8 cellular contexts compared by ENCODE assay signal in the genomic region with DNA sequence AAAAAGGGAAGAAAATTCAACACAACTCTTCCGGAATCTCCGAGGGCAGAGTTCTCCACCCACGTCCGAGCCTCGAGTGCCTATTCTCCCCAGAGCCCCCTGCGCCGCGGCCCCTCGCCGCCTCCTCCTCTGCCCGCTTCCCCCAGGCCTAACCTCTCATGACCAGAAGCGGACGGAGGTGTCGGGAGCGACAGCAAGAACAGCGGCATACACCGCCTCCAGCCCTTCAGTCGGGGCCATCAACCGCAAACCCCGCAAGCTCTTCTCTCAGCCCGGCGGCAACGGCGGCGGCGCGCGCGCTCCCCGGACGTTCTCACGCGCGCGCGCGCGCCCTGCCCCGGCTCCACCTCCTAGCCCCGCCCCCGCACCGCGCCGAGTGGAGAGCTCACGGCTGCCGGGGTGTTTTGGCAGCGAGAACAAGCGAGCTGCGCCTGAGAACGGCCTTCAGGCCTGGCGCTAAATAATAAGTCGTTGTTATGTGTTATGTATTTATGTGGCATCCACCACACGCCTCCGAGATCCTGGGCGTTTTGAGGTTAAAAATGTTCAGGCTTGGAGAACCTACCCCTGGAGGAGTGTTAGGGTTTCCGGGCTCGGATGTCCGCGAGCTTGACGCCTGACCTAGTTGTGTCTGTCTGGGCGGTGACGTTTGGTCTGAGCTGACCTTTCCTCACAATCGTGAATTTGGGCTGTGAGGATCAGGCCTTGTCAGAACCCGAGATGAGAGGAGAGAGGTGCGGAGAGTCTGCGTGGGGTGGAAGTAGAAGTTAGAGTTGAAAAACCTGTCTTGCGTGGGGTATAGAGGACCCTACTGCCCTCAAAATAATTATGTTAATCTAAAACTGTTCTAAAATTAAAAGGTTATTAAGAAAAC. TPM values are rescaled to one million over a fixed set of nuclear protein-coding genes. Genes with fewer than 3 reads are reported as not detected.
A peak's percentile ranks its signal among the peaks of the same experiment; 100 is the strongest.
DNase-seq lines count a peak whose midpoint lies in the region; ATAC-seq, FAIRE-seq and TF ChIP-seq lines count a peak whose summit lies in the region.

TSS of gene RNFT1 (minus strand) at position 286 of the 874 bp plus-strand sequence. CDS start at position 209, 77 bp downstream.

- H4K20me1 ChIP-seq in astrocyte (ENCODE audit: insufficient read depth, low read length) = peaks cover 4% of the 10 kb centered on the region

- peak; percentile 30 for DNase-seq in GM12864 (ENCODE audit: low read depth)
- peak; percentile 67 for DNase-seq in NCI-H1694 treated with DMSO at 0.1 percent for 48 hours (lab: John Stamatoyannopoulos, UW)
- DNase-seq in T-helper 22 cell (ENCODE audit: low read depth) = peak; percentile 77
- DNase-seq in astrocyte (ENCODE audit: low read depth) = peak; percentile 60
- peak; percentile 93 to 97 (median 96) for DNase-seq in right cardiac atrium
- DNase-seq in pulmonary artery endothelial cell (ENCODE audit: low read depth, low spot score) = no peak

- peak within 1 kb of the TSS; percentile 91 for H3K9ac ChIP-seq in astrocyte (ENCODE audit: low read length)

- no peaks in the 10 kb centered on the region for H3K9me3 Mint-ChIP-seq in astrocyte (ENCODE audit: unreplicated experiment)

- TF ChIP-seq CTCF in GM12864 (IDR thresholded peaks at IDR 0.05; ENCODE audit: low read depth, low read length, missing control alignments) = no peak
- TF ChIP-seq CTCF in astrocyte (IDR thresholded peaks at IDR 0.05; ENCODE audit: insufficient read depth, low read depth, low read length) = no peak

- H3K36me3 ChIP-seq in astrocyte (ENCODE audit: insufficient read depth, low read length) (peaks cover 4% of the 10 kb centered on the region), urinary bladder (ENCODE audit: insufficient read depth) (no peaks in the 10 kb centered on the region)

- no peaks in the 10 kb centered on the region for H3K27me3 Mint-ChIP-seq in astrocyte (ENCODE audit: low read depth, unreplicated experiment)

- peaks cover 11% of the 10 kb centered on the region for H3K79me2 ChIP-seq in astrocyte (ENCODE audit: insufficient read depth, low read length)

- H3K36me3 Mint-ChIP-seq in astrocyte (ENCODE audit: low read depth, unreplicated experiment) = peaks cover 2% of the 10 kb centered on the region

- H3K27ac ChIP-seq in astrocyte (ENCODE audit: low read depth, low read length) (peak within 1 kb of the TSS; percentile 87), right cardiac atrium (ENCODE audit: low read length) (peak within 1 kb of the TSS; percentile 96), urinary bladder (ENCODE audit: low read depth) (peak within 1 kb of the TSS; percentile 90)

- intact Hi-C loops in right cardiac atrium (cut with DNase I) = no loop called here

- H3K9me3 ChIP-seq in astrocyte (ENCODE audit: insufficient read depth, low read depth, low read length) (no peaks in the 10 kb centered on the region), right cardiac atrium (ENCODE audit: control insufficient read depth, low read length) (no peaks in the 10 kb centered on the region)

- peaks cover 7% of the 10 kb centered on the region for H3K4me1 ChIP-seq in astrocyte (ENCODE audit: insufficient read depth, low read length)
- H3K4me1 ChIP-seq in right cardiac atrium (ENCODE audit: control insufficient read depth, insufficient read depth, low read length) = peaks cover 2% of the 10 kb centered on the region
- H3K4me1 ChIP-seq in urinary bladder (ENCODE audit: insufficient read depth) = no peaks in the 10 kb centered on the region

- peak within 1 kb of the TSS; percentile 96 for H2AFZ ChIP-seq in astrocyte (ENCODE audit: low read depth, low read length)

- ATAC-seq in HG02798 (IDR thresholded peaks at IDR 0.05; ENCODE audit: poor library complexity, unreplicated experiment) = peak; percentile 87
- ATAC-seq in right cardiac atrium = peak; percentile 98

- 3% methylated on average over 67 of the region's 67 CpGs for WGBS in right cardiac atrium
- WGBS in urinary bladder = 3% methylated on average over 67 of the region's 67 CpGs

- FAIRE-seq in astrocyte (lab: Jason Lieb, UNC) = no peak

- H3K4me2 ChIP-seq in astrocyte (ENCODE audit: low read length) = peak within 1 kb of the TSS; percentile 84

- H3K27me3 ChIP-seq in astrocyte (ENCODE audit: insufficient read depth, low read length) (no peaks in the 10 kb centered on the region), right cardiac atrium (ENCODE audit: control insufficient read depth, insufficient read depth) (no peaks in the 10 kb centered on the region)

- peak within 1 kb of the TSS; percentile 95 for H3K4me3 Mint-ChIP-seq in astrocyte (ENCODE audit: unreplicated experiment)

- H3K4me1 Mint-ChIP-seq in astrocyte (ENCODE audit: low read depth, unreplicated experiment) = peaks cover 7% of the 10 kb centered on the region

- H3K4me3 ChIP-seq in GM12864 (ENCODE audit: low read depth, low read length) (peak within 1 kb of the TSS; percentile 92), astrocyte (ENCODE audit: insufficient read depth, low read depth, low read length) (peak within 1 kb of the TSS; percentile 80), right cardiac atrium (ENCODE audit: low read length) (peak within 1 kb of the TSS; percentile 71), urinary bladder (ENCODE audit: low read depth, low read length) (peak within 1 kb of the TSS; percentile 78)

- H3K27ac Mint-ChIP-seq in astrocyte (ENCODE audit: unreplicated experiment) = peak within 1 kb of the TSS; percentile 99

RNA-seq across cellular contexts. Expression of gene RNFT1, which starts in this region (rescaled TPM):
- total RNA-seq in astrocyte (18.0 and 18.7 TPM in 2 replicates), right cardiac atrium (10 to 100 TPM; 10.4 to 17.9 (median 12.1) TPM), pulmonary artery endothelial cell (12.9 and 29.6 TPM in 2 replicates), urinary bladder (32.1 TPM)
- polyA plus RNA-seq in right cardiac atrium (8.1 TPM), urinary bladder (9.9 TPM)
